22 cellular contexts compared by ENCODE assay signal in the genomic region with DNA sequence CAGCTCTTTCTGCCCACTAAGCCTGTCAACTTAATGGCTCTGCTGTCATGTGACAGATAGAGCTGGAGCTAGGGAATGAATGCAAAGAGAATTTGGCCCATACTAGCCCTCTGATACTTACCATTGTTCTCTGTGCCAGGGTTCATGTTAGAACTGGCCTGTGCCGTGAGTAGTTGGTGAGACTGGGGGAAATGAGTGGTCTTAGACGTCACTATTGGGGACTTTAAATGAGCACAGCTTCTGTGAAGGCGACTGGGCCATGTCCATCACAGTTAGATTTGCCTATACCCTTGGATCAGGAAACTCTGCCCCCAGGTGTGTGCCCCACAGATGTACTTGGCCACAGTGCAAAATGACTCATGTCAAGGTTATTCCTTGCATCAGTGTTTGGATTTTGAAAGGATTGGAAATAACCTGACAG.
DNase-seq lines count a peak whose midpoint lies in the region; ATAC-seq and TF ChIP-seq lines count a peak whose summit lies in the region.
"Had no signal": no experiment of that assay in that cellular context is flagged by ENCODE, and none has a peak within 500 bp of the region (broad histone marks: within the 10 kb centered on the region; RNA-seq: fewer than 3 reads in every experiment).

No MANE protein-coding gene starts in this region.

- no peaks in the 10 kb centered on the region for H3K27me3 ChIP-seq in right cardiac atrium (ENCODE audit: control insufficient read depth, insufficient read depth)
- H3K27me3 ChIP-seq: tibial nerve had no signal

- H3K4me1 ChIP-seq in right cardiac atrium (ENCODE audit: control insufficient read depth, insufficient read depth, low read length): peaks cover 16% of the 10 kb centered on the region

- DNase-seq in DMS53 (lab: John Stamatoyannopoulos, UW) (peak; percentile 4), DMS53 treated with DMSO at 0.1 percent for 48 hours (lab: John Stamatoyannopoulos, UW; ENCODE audit: unreplicated experiment) (no peak), right cardiac atrium (no peak), renal cortical epithelial cell (ENCODE audit: low read depth) (peak; percentile 70)
- no peak for DNase-seq in effector CD8-positive, alpha-beta T cell (lab: John Stamatoyannopoulos, UW)
- DNase-seq: activated CD4-positive, alpha-beta T cell treated with anti-CD3 and anti-CD28 coated beads, Interleukin-2, amount 10 ng/mL, durations not matched to agents 7 days and 5 days; Calu3; GDM1; H7; KG1; NCI-H1048; NCI-H510A; nucleus accumbens; SHP77 treated with DMSO at 0.1 percent for 48 hours; stimulated activated naive CD4-positive, alpha-beta T cell had no signal

- H3K4me3 ChIP-seq in right cardiac atrium (ENCODE audit: low read length): no peak overlapping the region
- H3K4me3 ChIP-seq: lung, tibial nerve had no signal

- ATAC-seq in SK-N-SH treated with all-trans-retinoic acid at 6 μM for 48 hours: peak; percentile 25; the same call in 1 of the 3 replicates
- ATAC-seq in right cardiac atrium: no peak
- no peak for ATAC-seq in HG03159 (IDR thresholded peaks at IDR 0.05; ENCODE audit: unreplicated experiment)
- ATAC-seq in GM21515 (IDR thresholded peaks at IDR 0.05; ENCODE audit: unreplicated experiment): no peak

- intact Hi-C loops in right cardiac atrium (cut with DNase I): no loop called here

- peak overlapping the region; percentile 25 for H3K27ac ChIP-seq in right cardiac atrium (ENCODE audit: low read length)
- H3K27ac ChIP-seq: 22Rv1, HL-60, tibial nerve had no signal

- 67% methylated on average over 3 of the region's 3 CpGs for WGBS in right cardiac atrium

- H3K9me3 ChIP-seq in right cardiac atrium (ENCODE audit: control insufficient read depth, low read length): no peaks in the 10 kb centered on the region
- H3K9me3 ChIP-seq: tibial nerve had no signal

TF ChIP-seq in SK-N-SH treated with all-trans-retinoic acid at 6 μM for 48 hours, 23 proteins besides CTCF, POLR2A, EP300 and RAD21:
- no peak for TF ChIP-seq ZFP3 (CRISPR knock-in tag; IDR thresholded peaks at IDR 0.05)
- no peak for TF ChIP-seq ZC3H10 (CRISPR knock-in tag; IDR thresholded peaks at IDR 0.05)
- TF ChIP-seq PPARA (CRISPR knock-in tag; IDR thresholded peaks at IDR 0.05; ENCODE audit: borderline replicate concordance): no peak
- TF ChIP-seq OSR1 (CRISPR knock-in tag; IDR thresholded peaks at IDR 0.05): no peak
- TF ChIP-seq ARNTL (CRISPR knock-in tag; IDR thresholded peaks at IDR 0.05; ENCODE audit: borderline replicate concordance, low read depth): no peak
- no peak for TF ChIP-seq ZNF70 (CRISPR knock-in tag; IDR thresholded peaks at IDR 0.05)
- no peak for TF ChIP-seq ZNF565 (CRISPR knock-in tag; conservative IDR thresholded peaks at IDR 0.05; ENCODE audit: low read depth)

Comparison
In these comparisons a context has a peak if more than half of its experiments do, and no peak if none do; other contexts are left out.
1. DNase-seq: peak in DMS53 (single experiment) and renal cortical epithelial cell (single experiment); none in DMS53 treated with DMSO at 0.1 percent for 48 hours (single experiment), right cardiac atrium (0 of 3) and effector CD8-positive, alpha-beta T cell (single experiment).